In the genomic region with DNA sequence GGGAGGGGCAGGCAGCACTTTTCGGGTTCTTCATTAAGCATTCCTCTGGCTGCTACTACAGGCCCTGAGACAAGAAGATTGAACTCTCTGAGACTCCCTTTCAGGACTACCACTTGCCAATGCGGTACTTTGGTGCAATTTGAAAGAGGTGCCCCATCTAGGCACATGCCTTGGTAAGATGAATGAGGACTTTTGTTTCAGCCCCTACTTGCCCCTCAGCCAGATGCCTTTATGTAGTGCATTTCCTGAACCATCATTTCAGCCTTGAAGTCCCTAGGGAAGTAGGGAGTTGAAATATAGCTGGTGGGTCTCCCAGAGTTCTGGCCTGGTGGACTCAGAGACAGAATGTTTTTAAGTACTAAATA, we compare ENCODE assay signal across 19 cellular contexts.
"Had no signal": no experiment of that assay in that cellular context is flagged by ENCODE, and none has a peak within 500 bp of the region (broad histone marks: within the 10 kb centered on the region; RNA-seq: fewer than 3 reads in every experiment).

No MANE protein-coding gene starts in this region.

- H3K27ac ChIP-seq: lower lobe of right lung, thyroid gland had no signal

- H3K27me3 Mint-ChIP-seq: brain; effector memory CD8-positive, alpha-beta T cell had no signal

- ATAC-seq: activated naive CD4-positive, alpha-beta T cell treated with anti-CD3 and anti-CD28 coated beads, Interleukin-2, amount 50 U/mL, for 72 hours; effector memory CD8-positive, alpha-beta T cell; lower lobe of right lung; natural killer cell treated with Interleukin-12 subunit alpha and Interleukin-12 subunit beta and Interleukin-15 and Interleukin-18, amount 100 ng/mL, for 72 hours had no signal

- H3K36me3 Mint-ChIP-seq: activated naive CD4-positive, alpha-beta T cell treated with anti-CD3 and anti-CD28 coated beads, Interleukin-2, amount 50 U/mL, for 72 hours; natural killer cell treated with Interleukin-12 subunit alpha and Interleukin-12 subunit beta and Interleukin-15 and Interleukin-18, amount 100 ng/mL, for 72 hours had no signal

- H3K9me3 ChIP-seq: lower lobe of right lung, thyroid gland had no signal

- H3K4me3 ChIP-seq: lower lobe of right lung, thyroid gland had no signal

- H3K36me3 ChIP-seq: thyroid gland had no signal

- H3K4me3 Mint-ChIP-seq: brain; effector memory CD8-positive, alpha-beta T cell; natural killer cell treated with Interleukin-12 subunit alpha and Interleukin-12 subunit beta and Interleukin-15 and Interleukin-18, amount 100 ng/mL, for 72 hours had no signal

- H3K27ac Mint-ChIP-seq: effector memory CD8-positive, alpha-beta T cell; natural killer cell treated with Interleukin-12 subunit alpha and Interleukin-12 subunit beta and Interleukin-15 and Interleukin-18, amount 100 ng/mL, for 72 hours had no signal

- H3K27me3 ChIP-seq: thyroid gland had no signal

- DNase-seq: activated CD4-positive, alpha-beta T cell treated with anti-CD3 and anti-CD28 coated beads for 1 hour; activated gamma-delta T cell; caudate nucleus; effector memory CD8-positive, alpha-beta T cell; glutamatergic neuron; hypothalamus; islet precursor cell; left colon; lower lobe of right lung; nucleus accumbens; stimulated activated CD4-positive, alpha-beta T cell treated with anti-CD3 and anti-CD28 coated beads, Interleukin-12 subunit alpha, Interleukin-12 subunit beta, amount 100 ng/mL, for 4 hours; stimulated activated CD4-positive, alpha-beta T cell treated with anti-CD3 and anti-CD28 coated beads, Interleukin-1b, Interleukin-23, amount 100 ng/mL, for 48 hours; stimulated activated CD8-positive, alpha-beta memory T cell treated with anti-CD3 and anti-CD28 coated beads, Interleukin-4, amount 100 ng/mL, for 48 hours; stimulated activated naive CD4-positive, alpha-beta T cell; T-helper 2 cell; thyroid gland had no signal

- H3K4me1 ChIP-seq: thyroid gland had no signal

- H3K9me3 Mint-ChIP-seq: activated naive CD4-positive, alpha-beta T cell treated with anti-CD3 and anti-CD28 coated beads, Interleukin-2, amount 50 U/mL, for 72 hours; brain; effector memory CD8-positive, alpha-beta T cell; natural killer cell treated with Interleukin-12 subunit alpha and Interleukin-12 subunit beta and Interleukin-15 and Interleukin-18, amount 100 ng/mL, for 72 hours had no signal
